In the genomic region with DNA sequence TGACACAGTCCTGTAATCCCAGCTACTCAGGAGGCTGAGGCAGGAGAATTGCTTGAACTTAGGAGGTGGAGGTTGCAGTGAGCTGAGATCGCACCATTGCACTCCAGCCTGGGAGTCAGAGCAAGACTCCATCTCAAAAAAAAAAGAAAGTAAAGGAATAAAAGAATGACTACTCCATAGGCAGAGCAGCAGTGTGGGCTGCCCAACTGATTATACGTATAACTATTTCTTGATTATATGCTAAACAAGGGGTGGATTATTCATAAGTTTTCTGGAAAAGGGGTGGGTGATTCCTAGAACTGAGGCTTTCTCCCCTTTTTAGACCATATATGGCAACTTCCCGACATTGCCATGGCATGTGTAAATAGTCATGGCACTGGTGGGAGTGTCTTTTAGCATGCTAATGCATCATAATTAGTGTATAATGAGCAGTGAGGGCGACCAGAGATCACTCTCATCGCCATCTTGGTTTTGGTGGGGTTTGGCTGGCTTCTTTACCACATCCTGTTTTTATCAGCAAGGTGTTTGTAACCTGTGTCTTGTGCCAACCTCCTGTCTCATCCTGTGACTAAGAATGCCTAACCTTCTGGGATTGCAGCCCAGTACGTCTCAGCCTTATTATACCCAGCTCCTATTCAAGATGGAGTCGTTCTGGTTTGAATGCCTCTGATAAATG, we compare ENCODE assay signal across 8 cellular contexts.
A peak's percentile ranks its signal among the peaks of the same experiment; 100 is the strongest.
DNase-seq lines count a peak whose midpoint lies in the region; ATAC-seq lines count a peak whose summit lies in the region.
"Not testable (repeated sequence)": the region's sequence is repeated elsewhere in the genome, so short reads cannot be mapped to it uniquely, and the experiment has no call there.

No MANE protein-coding gene starts in this region.

- H3K4me3 Mint-ChIP-seq in central memory CD8-positive, alpha-beta T cell = not testable (repeated sequence)
- peak overlapping the region in 9 of 10 donors; percentile 12 to 71 (median 60) for H3K4me3 Mint-ChIP-seq in naive thymus-derived CD8-positive, alpha-beta T cell

- H3K4me1 Mint-ChIP-seq in central memory CD8-positive, alpha-beta T cell = peaks cover 24% of the 10 kb centered on the region
- H3K4me1 Mint-ChIP-seq in naive thymus-derived CD8-positive, alpha-beta T cell = peaks cover 9 to 31% (median 29%) of the 10 kb centered on the region in 4 donors

- H3K4me1 ChIP-seq in Karpas-422 (ENCODE audit: low read length) = not testable (repeated sequence)

- ATAC-seq in activated naive CD4-positive, alpha-beta T cell treated with anti-CD3 and anti-CD28 coated beads, Interleukin-2, amount 50 U/mL, for 72 hours = peak; percentile 80 to 87
- ATAC-seq in central memory CD8-positive, alpha-beta T cell (replicated peaks; ENCODE audit: extremely low read depth, poor library complexity, severe bottlenecking) = peak; percentile 88
- peak; percentile 91 to 93 for ATAC-seq in naive thymus-derived CD8-positive, alpha-beta T cell

- H2AFZ ChIP-seq in Karpas-422 (ENCODE audit: low read length) = not testable (repeated sequence)

- not testable (repeated sequence) for H3K27me3 Mint-ChIP-seq in central memory CD8-positive, alpha-beta T cell; naive thymus-derived CD8-positive, alpha-beta T cell

- DNase-seq in A172 (ENCODE audit: low spot score) (peak; percentile 40), Karpas-422 (peak; percentile 17), T-helper 1 cell (peak in 3 of 5 donors; percentile 14 to 78 (median 40)), activated T-helper 1 cell treated with Interleukin-2 at 50 U/mL for 16 hours (ENCODE audit: low read depth) (peak; percentile 41)
- DNase-seq in activated CD4-positive, alpha-beta T cell treated with anti-CD3 and anti-CD28 coated beads for 48 hours = peak; percentile 59
- not testable (repeated sequence) for DNase-seq in activated naive CD4-positive, alpha-beta T cell treated with anti-CD3 and anti-CD28 coated beads, Interleukin-2, amount 50 U/mL, for 72 hours (ENCODE audit: low spot score in 2 of 2)
- peak in 1 of 2 donors; percentile 43 for DNase-seq in central memory CD8-positive, alpha-beta T cell (ENCODE audit: low spot score in 2 of 2)
- peak in 7 of 10 donors; percentile 20 to 71 (median 49) for DNase-seq in naive thymus-derived CD8-positive, alpha-beta T cell

- H3K9ac ChIP-seq in Karpas-422 (ENCODE audit: low read length) = not testable (repeated sequence)

- H3K27me3 ChIP-seq in Karpas-422 (ENCODE audit: low read length) = not testable (repeated sequence)

- not testable (repeated sequence) for H3K79me2 ChIP-seq in Karpas-422 (ENCODE audit: low read length)

- not testable (repeated sequence) for H3K4me3 ChIP-seq in Karpas-422 (ENCODE audit: low read length)

- H3K36me3 Mint-ChIP-seq in activated naive CD4-positive, alpha-beta T cell treated with anti-CD3 and anti-CD28 coated beads, Interleukin-2, amount 50 U/mL, for 72 hours = peaks cover 13 to 69% of the 10 kb centered on the region in 2 donors
- H3K36me3 Mint-ChIP-seq in central memory CD8-positive, alpha-beta T cell (ENCODE audit: insufficient read depth); naive thymus-derived CD8-positive, alpha-beta T cell: not testable (repeated sequence)

- not testable (repeated sequence) for H3K4me2 ChIP-seq in Karpas-422 (ENCODE audit: low read depth, low read length, poor library complexity, severe bottlenecking)

- H3K9me2 ChIP-seq in Karpas-422 (replicated peaks; ENCODE audit: insufficient read depth, low read length) = not testable (repeated sequence)

- not testable (repeated sequence) for H3K36me3 ChIP-seq in Karpas-422 (ENCODE audit: insufficient read depth, low read length)

- peaks cover 5 to 22% of the 10 kb centered on the region in 2 donors for H3K9me3 Mint-ChIP-seq in activated naive CD4-positive, alpha-beta T cell treated with anti-CD3 and anti-CD28 coated beads, Interleukin-2, amount 50 U/mL, for 72 hours
- H3K9me3 Mint-ChIP-seq in central memory CD8-positive, alpha-beta T cell; naive thymus-derived CD8-positive, alpha-beta T cell: not testable (repeated sequence)

- POLR2A ChIA-PET in naive thymus-derived CD8-positive, alpha-beta T cell (lab: Charles Lee) = interaction anchor here (0.5 to 4.8 kb wide), 4 partner anchors 9 to 453 kb away, joined by 3 to 31 read pairs (median 4); no protein-coding TSS in a partner anchor

- peak overlapping the region; percentile 39 to 66 for H3K27ac Mint-ChIP-seq in activated naive CD4-positive, alpha-beta T cell treated with anti-CD3 and anti-CD28 coated beads, Interleukin-2, amount 50 U/mL, for 72 hours
- H3K27ac Mint-ChIP-seq in central memory CD8-positive, alpha-beta T cell (ENCODE audit: low read depth) = peak overlapping the region; percentile 64
- peak overlapping the region; percentile 79 to 94 (median 88) for H3K27ac Mint-ChIP-seq in naive thymus-derived CD8-positive, alpha-beta T cell

- H4K20me1 ChIP-seq in Karpas-422 (ENCODE audit: insufficient read depth, low read depth, low read length) = not testable (repeated sequence)

- not testable (repeated sequence) for H3K27ac ChIP-seq in Karpas-422 (ENCODE audit: low read length)

- not testable (repeated sequence) for H3K9me3 ChIP-seq in Karpas-422 (ENCODE audit: low read length)
